In genomic region chr15:67937153-67937761, GRCh38 we compare ENCODE assay signal across 21 cellular contexts.
DNase-seq lines count a peak whose midpoint lies in the region; ATAC-seq, FAIRE-seq and TF ChIP-seq lines count a peak whose summit lies in the region.
"Had no signal": no experiment of that assay in that cellular context is flagged by ENCODE, and none has a peak within 500 bp of the region (broad histone marks: within the 10 kb centered on the region; RNA-seq: fewer than 3 reads in every experiment).

No MANE protein-coding gene starts in this region.

- no peaks in the 10 kb centered on the region for H3K4me1 ChIP-seq in IMR-90 (ENCODE audit: control insufficient read depth, insufficient read depth, low read length)
- H3K4me1 ChIP-seq: left lung had no signal

- TF ChIP-seq CTCF in IMR-90 (conservative IDR thresholded peaks at IDR 0.05; ENCODE audit: low read depth, low read length): no peak
- no peak for TF ChIP-seq CTCF in bronchial epithelial cell (IDR thresholded peaks at IDR 0.05; ENCODE audit: insufficient read depth, low read length, severe bottlenecking)
- TF ChIP-seq CTCF in nephron progenitor cell (IDR thresholded peaks at IDR 0.05): no peak

- no TSS peak for BruUV-seq in IMR-90 (replicated peaks; lab: Mats Ljungman, UMichigan)

- no peak overlapping the region for H4K91ac ChIP-seq in IMR-90 (ENCODE audit: insufficient read depth, low read depth, low read length)

- DNase-seq in EL (peak; percentile 56), IMR-90 (no peak), bronchial epithelial cell (ENCODE audit: low read depth) (peak; percentile 74), nephron progenitor cell (no peak), amniotic stem cell (lab: John Stamatoyannopoulos, UW) (no peak), mucosa of gallbladder (ENCODE audit: low spot score) (no peak), DMS79 (lab: John Stamatoyannopoulos, UW) (no peak)
- DNase-seq: activated CD4-positive, alpha-beta T cell treated with anti-CD3 and anti-CD28 coated beads for 48 hours; DMS 273 treated with DMSO at 0.1 percent for 48 hours; dorsolateral prefrontal cortex; GOT3; left lung; MG63; NCI-H2081; NCI-H748 treated with DMSO at 0.1 percent for 48 hours; SIG-M5; stimulated activated CD4-positive, alpha-beta T cell treated with anti-CD3 and anti-CD28 coated beads, Interleukin-15, amount 100 ng/mL, for 24 hours; T-helper 9 cell had no signal

- dilution Hi-C loops in IMR-90 (cut with HindIII; ENCODE audit: low sequenced_read_pairs, unreplicated experiment): no loop called here

- H3K4me3 ChIP-seq in IMR-90 (ENCODE audit: insufficient read depth, low read depth, low read length) (no peak overlapping the region), bronchial epithelial cell (ENCODE audit: low read depth, low read length) (no peak overlapping the region)
- H3K4me3 ChIP-seq: BLaER1 treated with 17β-estradiol and CSF1 and Interleukin-3, amounts not matched to agents 10 nM and 100 nM; dorsolateral prefrontal cortex; hepatocyte; left lung; MG63 had no signal

- H3K36me3 Mint-ChIP-seq in nephron progenitor cell (ENCODE audit: low read depth): peaks cover 12% of the 10 kb centered on the region
- H3K36me3 Mint-ChIP-seq: activated naive CD4-positive, alpha-beta T cell treated with anti-CD3 and anti-CD28 coated beads, Interleukin-2, amount 50 U/mL, for 24 hours had no signal

- H3K9me3 Mint-ChIP-seq in nephron progenitor cell: peaks cover 35% of the 10 kb centered on the region
- H3K9me3 Mint-ChIP-seq: activated naive CD4-positive, alpha-beta T cell treated with anti-CD3 and anti-CD28 coated beads, Interleukin-2, amount 50 U/mL, for 24 hours had no signal

- H3K18ac ChIP-seq in IMR-90 (ENCODE audit: low read depth, low read length): no peak overlapping the region

- no peak overlapping the region for H2BK5ac ChIP-seq in IMR-90 (ENCODE audit: low read depth, low read length, poor library complexity, severe bottlenecking)

- H4K20me1 ChIP-seq in IMR-90 (ENCODE audit: insufficient read depth, low read length): no peaks in the 10 kb centered on the region
- H4K20me1 ChIP-seq: BLaER1 treated with 17β-estradiol and CSF1 and Interleukin-3, amounts not matched to agents 10 nM and 100 nM had no signal

- no peak overlapping the region for H4K8ac ChIP-seq in IMR-90 (ENCODE audit: low read depth in 2 of 2, low read length in 2 of 2)

- peaks cover 4% of the 10 kb centered on the region for H3K27me3 Mint-ChIP-seq in nephron progenitor cell (ENCODE audit: low read depth, poor library complexity)
- H3K27me3 Mint-ChIP-seq: activated naive CD4-positive, alpha-beta T cell treated with anti-CD3 and anti-CD28 coated beads, Interleukin-2, amount 50 U/mL, for 24 hours had no signal

- H2BK20ac ChIP-seq in IMR-90 (ENCODE audit: low read depth, low read length): no peak overlapping the region

- H3K36me3 ChIP-seq in IMR-90 (ENCODE audit: control insufficient read depth, insufficient read depth, low read length): no peaks in the 10 kb centered on the region
- no peaks in the 10 kb centered on the region for H3K36me3 ChIP-seq in bronchial epithelial cell (ENCODE audit: control insufficient read depth, insufficient read depth, low read length)
- H3K36me3 ChIP-seq: BLaER1 treated with 17β-estradiol and CSF1 and Interleukin-3, amounts not matched to agents 10 nM and 100 nM; left lung; MG63 had no signal

- H2AK5ac ChIP-seq in IMR-90 (ENCODE audit: low read depth, low read length): no peak overlapping the region

- H2BK15ac ChIP-seq in IMR-90 (ENCODE audit: low read depth, low read length): no peak overlapping the region

- peak overlapping the region; percentile 35 for H2AK9ac ChIP-seq in IMR-90 (replicated peaks; ENCODE audit: low read depth, low read length, poor library complexity)

- H3K4me1 Mint-ChIP-seq in nephron progenitor cell: peaks cover 53% of the 10 kb centered on the region
- H3K4me1 Mint-ChIP-seq: activated naive CD4-positive, alpha-beta T cell treated with anti-CD3 and anti-CD28 coated beads, Interleukin-2, amount 50 U/mL, for 24 hours had no signal

- H3K79me1 ChIP-seq in IMR-90 (ENCODE audit: low read depth in 1 of 2, low read length in 2 of 2): no peaks in the 10 kb centered on the region

- no peak overlapping the region for H3K4me2 ChIP-seq in IMR-90 (ENCODE audit: low read depth, low read length)
- H3K4me2 ChIP-seq: hepatocyte had no signal

- H2AFZ ChIP-seq in IMR-90 (replicated peaks; ENCODE audit: low read length, poor library complexity): no peak overlapping the region

- in situ Hi-C loops in IMR-90 (cut with MboI; ENCODE audit: low sequenced_read_pairs): no loop called here

- no peak overlapping the region for H3K23ac ChIP-seq in IMR-90 (ENCODE audit: low read depth, low read length)

- no peak overlapping the region for H3K4me3 Mint-ChIP-seq in nephron progenitor cell
- H3K4me3 Mint-ChIP-seq: activated naive CD4-positive, alpha-beta T cell treated with anti-CD3 and anti-CD28 coated beads, Interleukin-2, amount 50 U/mL, for 24 hours had no signal

- WGBS in IMR-90 (ENCODE audit: extremely low coverage in 2 of 2, insufficient read length in 1 of 2), 2 experiments: 100% methylated on average over 1 of the region's 3 CpGs; no CpG with 5 or more reads in 1 of the 2 experiments

- H3K27me3 ChIP-seq in IMR-90 (ENCODE audit: control insufficient read depth, insufficient read depth, low read length): peaks cover 14% of the 10 kb centered on the region
- no peaks in the 10 kb centered on the region for H3K27me3 ChIP-seq in bronchial epithelial cell (ENCODE audit: control insufficient read depth, insufficient read depth, low read length)
- H3K27me3 ChIP-seq: BLaER1 treated with 17β-estradiol and CSF1 and Interleukin-3, amounts not matched to agents 10 nM and 100 nM; dorsolateral prefrontal cortex; hepatocyte; left lung; MG63 had no signal

- TF ChIP-seq POLR2A in IMR-90 (IDR thresholded peaks at IDR 0.05; ENCODE audit: low read depth, low read length): no peak

- H3K14ac ChIP-seq in IMR-90 (replicated peaks; ENCODE audit: low read depth, low read length): no peak overlapping the region

- no peak overlapping the region for H3K56ac ChIP-seq in IMR-90 (ENCODE audit: extremely low read depth, insufficient read depth, low read length)

- intact Hi-C loops in IMR-90 (cut with micrococcal nuclease): no loop called here

- POLR2A ChIA-PET in IMR-90 (lab: Charles Lee; ENCODE audit: unreplicated experiment): no interaction called here

- H4K5ac ChIP-seq in IMR-90 (ENCODE audit: low read depth, low read length): no peak overlapping the region

- H3K27ac ChIP-seq in IMR-90 (ENCODE audit: insufficient read depth, low read length): no peak overlapping the region
- H3K27ac ChIP-seq: BLaER1 treated with 17β-estradiol and CSF1 and Interleukin-3, amounts not matched to agents 10 nM and 100 nM; left lung had no signal

- H3K9ac ChIP-seq in IMR-90 (ENCODE audit: low read depth, low read length): no peak overlapping the region
- H3K9ac ChIP-seq: BLaER1 treated with 17β-estradiol and CSF1 and Interleukin-3, amounts not matched to agents 10 nM and 100 nM had no signal

- no peak for ATAC-seq in IMR-90 (ENCODE audit: low read depth)
- ATAC-seq: left lung had no signal

- H3K9me1 ChIP-seq in IMR-90 (ENCODE audit: insufficient read depth, low read length): no peaks in the 10 kb centered on the region

- peak overlapping the region; percentile 97 for H3K27ac Mint-ChIP-seq in nephron progenitor cell
- H3K27ac Mint-ChIP-seq: activated naive CD4-positive, alpha-beta T cell treated with anti-CD3 and anti-CD28 coated beads, Interleukin-2, amount 50 U/mL, for 24 hours had no signal

- no peak overlapping the region for H3K4ac ChIP-seq in IMR-90 (ENCODE audit: low read depth, low read length)

- no peak for FAIRE-seq in bronchial epithelial cell (lab: Jason Lieb, UNC)

- no peaks in the 10 kb centered on the region for H3K9me3 ChIP-seq in IMR-90 (ENCODE audit: control insufficient read depth, insufficient read depth, low read length)
- H3K9me3 ChIP-seq: left lung, MG63 had no signal

- CTCF ChIA-PET in IMR-90 (lab: Yijun Ruan, JAX): no interaction called here

- no peak overlapping the region for H2BK120ac ChIP-seq in IMR-90 (ENCODE audit: low read depth, low read length)

- TF ChIP-seq RAD21 in IMR-90 (IDR thresholded peaks at IDR 0.05; ENCODE audit: low read length): no peak

TF ChIP-seq in IMR-90, 13 proteins besides CTCF, POLR2A, EP300 and RAD21:
- TF ChIP-seq RCOR1 (IDR thresholded peaks at IDR 0.05; ENCODE audit: insufficient replicate concordance, low read length) (no peak), NFE2L2 (IDR thresholded peaks at IDR 0.05; ENCODE audit: low read depth, low read length) (no peak)

Comparison
In these comparisons a context has a peak if more than half of its experiments do, and no peak if none do; other contexts are left out.
1. DNase-seq: peak in EL (single experiment) and bronchial epithelial cell (single experiment); none in IMR-90 (single experiment), nephron progenitor cell (single experiment), amniotic stem cell (single experiment), mucosa of gallbladder (single experiment) and DMS79 (single experiment).